ENCODE assay signal across 1 cellular context in the genomic region with DNA sequence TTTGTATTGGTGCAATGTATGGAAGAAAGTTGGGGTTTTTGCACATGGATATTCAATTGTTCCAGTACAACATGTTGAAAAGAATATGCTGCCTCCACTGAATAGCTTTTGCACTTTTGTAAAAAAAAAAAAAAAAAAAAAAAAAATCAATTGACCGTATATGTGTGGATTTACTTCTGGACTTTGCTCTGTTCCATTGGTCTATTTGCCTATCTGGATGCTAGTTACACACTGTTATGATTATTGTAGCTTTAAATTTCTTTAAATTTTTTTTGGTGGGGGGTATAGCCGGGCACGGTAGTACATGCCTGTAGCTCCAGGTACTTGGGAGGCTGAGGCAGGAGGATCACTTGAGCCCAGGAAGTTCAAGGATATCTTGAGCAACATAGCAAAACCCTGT.
TF ChIP-seq lines count a peak whose summit lies in the region.

No MANE protein-coding gene starts in this region.

TF ChIP-seq in HepG2, 621 proteins besides CTCF, POLR2A, EP300 and RAD21 (continues in another document):
- TF ChIP-seq ZNF136 (CRISPR knock-in tag; IDR thresholded peaks at IDR 0.05; ENCODE audit: low read depth) = no peak
- TF ChIP-seq, protein P1, sequence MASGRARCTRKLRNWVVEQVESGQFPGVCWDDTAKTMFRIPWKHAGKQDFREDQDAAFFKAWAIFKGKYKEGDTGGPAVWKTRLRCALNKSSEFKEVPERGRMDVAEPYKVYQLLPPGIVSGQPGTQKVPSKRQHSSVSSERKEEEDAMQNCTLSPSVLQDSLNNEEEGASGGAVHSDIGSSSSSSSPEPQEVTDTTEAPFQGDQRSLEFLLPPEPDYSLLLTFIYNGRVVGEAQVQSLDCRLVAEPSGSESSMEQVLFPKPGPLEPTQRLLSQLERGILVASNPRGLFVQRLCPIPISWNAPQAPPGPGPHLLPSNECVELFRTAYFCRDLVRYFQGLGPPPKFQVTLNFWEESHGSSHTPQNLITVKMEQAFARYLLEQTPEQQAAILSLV (CRISPR knock-in tag; IDR thresholded peaks at IDR 0.05; ENCODE audit: borderline replicate concordance) = no peak
- TF ChIP-seq, protein P2, sequence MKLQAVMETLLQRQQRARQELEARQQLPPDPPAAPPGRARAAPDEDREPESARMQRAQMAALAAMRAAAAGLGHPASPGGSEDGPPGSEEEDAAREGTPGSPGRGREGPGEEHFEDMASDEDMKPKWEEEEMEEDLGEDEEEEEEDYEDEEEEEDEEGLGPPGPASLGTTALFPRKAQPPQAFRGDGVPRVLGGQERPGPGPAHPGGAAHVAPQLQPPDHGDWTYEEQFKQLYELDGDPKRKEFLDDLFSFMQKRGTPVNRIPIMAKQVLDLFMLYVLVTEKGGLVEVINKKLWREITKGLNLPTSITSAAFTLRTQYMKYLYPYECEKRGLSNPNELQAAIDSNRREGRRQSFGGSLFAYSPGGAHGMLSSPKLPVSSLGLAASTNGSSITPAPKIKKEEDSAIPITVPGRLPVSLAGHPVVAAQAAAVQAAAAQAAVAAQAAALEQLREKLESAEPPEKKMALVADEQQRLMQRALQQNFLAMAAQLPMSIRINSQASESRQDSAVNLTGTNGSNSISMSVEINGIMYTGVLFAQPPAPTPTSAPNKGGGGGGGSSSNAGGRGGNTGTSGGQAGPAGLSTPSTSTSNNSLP (IDR thresholded peaks at IDR 0.05; ENCODE audit: low read depth, low read length) = peak; percentile 61; the same call in 1 of the 2 replicates
- no peak for TF ChIP-seq DZIP1 (CRISPR knock-in tag; IDR thresholded peaks at IDR 0.05)
- TF ChIP-seq KLF13 (CRISPR knock-in tag; IDR thresholded peaks at IDR 0.05) = no peak
- TF ChIP-seq RAD51 (IDR thresholded peaks at IDR 0.05; ENCODE audit: borderline replicate concordance) = no peak
- no peak for TF ChIP-seq TMF1 (CRISPR knock-in tag; IDR thresholded peaks at IDR 0.05; ENCODE audit: low read depth)
- TF ChIP-seq, protein P3, sequence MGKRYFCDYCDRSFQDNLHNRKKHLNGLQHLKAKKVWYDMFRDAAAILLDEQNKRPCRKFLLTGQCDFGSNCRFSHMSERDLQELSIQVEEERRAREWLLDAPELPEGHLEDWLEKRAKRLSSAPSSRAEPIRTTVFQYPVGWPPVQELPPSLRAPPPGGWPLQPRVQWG (CRISPR knock-in tag; IDR thresholded peaks at IDR 0.05; ENCODE audit: borderline replicate concordance, low read depth) = no peak
- no peak for TF ChIP-seq ZNF260 (CRISPR knock-in tag; IDR thresholded peaks at IDR 0.05; ENCODE audit: borderline replicate concordance, low read depth)
- TF ChIP-seq ZNF543 (CRISPR knock-in tag; IDR thresholded peaks at IDR 0.05) = no peak
- no peak for TF ChIP-seq SMARCE1 (IDR thresholded peaks at IDR 0.05; ENCODE audit: borderline replicate concordance)
- TF ChIP-seq, protein P4, sequence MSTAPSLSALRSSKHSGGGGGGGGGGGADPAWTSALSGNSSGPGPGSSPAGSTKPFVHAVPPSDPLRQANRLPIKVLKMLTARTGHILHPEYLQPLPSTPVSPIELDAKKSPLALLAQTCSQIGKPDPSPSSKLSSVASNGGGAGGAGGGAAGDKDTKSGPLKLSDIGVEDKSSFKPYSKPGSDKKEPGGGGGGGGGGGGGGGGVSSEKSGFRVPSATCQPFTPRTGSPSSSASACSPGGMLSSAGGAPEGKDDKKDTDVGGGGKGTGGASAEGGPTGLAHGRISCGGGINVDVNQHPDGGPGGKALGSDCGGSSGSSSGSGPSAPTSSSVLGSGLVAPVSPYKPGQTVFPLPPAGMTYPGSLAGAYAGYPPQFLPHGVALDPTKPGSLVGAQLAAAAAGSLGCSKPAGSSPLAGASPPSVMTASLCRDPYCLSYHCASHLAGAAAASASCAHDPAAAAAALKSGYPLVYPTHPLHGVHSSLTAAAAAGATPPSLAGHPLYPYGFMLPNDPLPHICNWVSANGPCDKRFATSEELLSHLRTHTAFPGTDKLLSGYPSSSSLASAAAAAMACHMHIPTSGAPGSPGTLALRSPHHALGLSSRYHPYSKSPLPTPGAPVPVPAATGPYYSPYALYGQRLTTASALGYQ (CRISPR knock-in tag; IDR thresholded peaks at IDR 0.05) = no peak
- no peak for TF ChIP-seq MAZ (IDR thresholded peaks at IDR 0.05; ENCODE audit: borderline replicate concordance, low read depth, low read length)
- TF ChIP-seq MAZ (CRISPR knock-in tag; IDR thresholded peaks at IDR 0.05; ENCODE audit: low read depth) = no peak
- TF ChIP-seq CREB3 (CRISPR knock-in tag; IDR thresholded peaks at IDR 0.05) = no peak
- TF ChIP-seq, protein P5, sequence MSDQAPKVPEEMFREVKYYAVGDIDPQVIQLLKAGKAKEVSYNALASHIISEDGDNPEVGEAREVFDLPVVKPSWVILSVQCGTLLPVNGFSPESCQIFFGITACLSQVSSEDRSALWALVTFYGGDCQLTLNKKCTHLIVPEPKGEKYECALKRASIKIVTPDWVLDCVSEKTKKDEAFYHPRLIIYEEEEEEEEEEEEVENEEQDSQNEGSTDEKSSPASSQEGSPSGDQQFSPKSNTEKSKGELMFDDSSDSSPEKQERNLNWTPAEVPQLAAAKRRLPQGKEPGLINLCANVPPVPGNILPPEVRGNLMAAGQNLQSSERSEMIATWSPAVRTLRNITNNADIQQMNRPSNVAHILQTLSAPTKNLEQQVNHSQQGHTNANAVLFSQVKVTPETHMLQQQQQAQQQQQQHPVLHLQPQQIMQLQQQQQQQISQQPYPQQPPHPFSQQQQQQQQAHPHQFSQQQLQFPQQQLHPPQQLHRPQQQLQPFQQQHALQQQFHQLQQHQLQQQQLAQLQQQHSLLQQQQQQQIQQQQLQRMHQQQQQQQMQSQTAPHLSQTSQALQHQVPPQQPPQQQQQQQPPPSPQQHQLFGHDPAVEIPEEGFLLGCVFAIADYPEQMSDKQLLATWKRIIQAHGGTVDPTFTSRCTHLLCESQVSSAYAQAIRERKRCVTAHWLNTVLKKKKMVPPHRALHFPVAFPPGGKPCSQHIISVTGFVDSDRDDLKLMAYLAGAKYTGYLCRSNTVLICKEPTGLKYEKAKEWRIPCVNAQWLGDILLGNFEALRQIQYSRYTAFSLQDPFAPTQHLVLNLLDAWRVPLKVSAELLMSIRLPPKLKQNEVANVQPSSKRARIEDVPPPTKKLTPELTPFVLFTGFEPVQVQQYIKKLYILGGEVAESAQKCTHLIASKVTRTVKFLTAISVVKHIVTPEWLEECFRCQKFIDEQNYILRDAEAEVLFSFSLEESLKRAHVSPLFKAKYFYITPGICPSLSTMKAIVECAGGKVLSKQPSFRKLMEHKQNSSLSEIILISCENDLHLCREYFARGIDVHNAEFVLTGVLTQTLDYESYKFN (CRISPR knock-in tag; conservative IDR thresholded peaks at IDR 0.05) = peak; percentile 51
- no peak for TF ChIP-seq ATM (IDR thresholded peaks at IDR 0.05; ENCODE audit: borderline replicate concordance)
- TF ChIP-seq SMC3 (IDR thresholded peaks at IDR 0.05; ENCODE audit: low read length) = no peak
- no peak for TF ChIP-seq ZIK1 (CRISPR knock-in tag; IDR thresholded peaks at IDR 0.05; ENCODE audit: borderline replicate concordance, low read depth)
- TF ChIP-seq IKZF1 (IDR thresholded peaks at IDR 0.05) = no peak
- TF ChIP-seq, protein P6, sequence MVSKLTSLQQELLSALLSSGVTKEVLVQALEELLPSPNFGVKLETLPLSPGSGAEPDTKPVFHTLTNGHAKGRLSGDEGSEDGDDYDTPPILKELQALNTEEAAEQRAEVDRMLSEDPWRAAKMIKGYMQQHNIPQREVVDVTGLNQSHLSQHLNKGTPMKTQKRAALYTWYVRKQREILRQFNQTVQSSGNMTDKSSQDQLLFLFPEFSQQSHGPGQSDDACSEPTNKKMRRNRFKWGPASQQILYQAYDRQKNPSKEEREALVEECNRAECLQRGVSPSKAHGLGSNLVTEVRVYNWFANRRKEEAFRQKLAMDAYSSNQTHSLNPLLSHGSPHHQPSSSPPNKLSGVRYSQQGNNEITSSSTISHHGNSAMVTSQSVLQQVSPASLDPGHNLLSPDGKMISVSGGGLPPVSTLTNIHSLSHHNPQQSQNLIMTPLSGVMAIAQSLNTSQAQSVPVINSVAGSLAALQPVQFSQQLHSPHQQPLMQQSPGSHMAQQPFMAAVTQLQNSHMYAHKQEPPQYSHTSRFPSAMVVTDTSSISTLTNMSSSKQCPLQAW (CRISPR knock-in tag; IDR thresholded peaks at IDR 0.05) = no peak
- TF ChIP-seq, protein P7, sequence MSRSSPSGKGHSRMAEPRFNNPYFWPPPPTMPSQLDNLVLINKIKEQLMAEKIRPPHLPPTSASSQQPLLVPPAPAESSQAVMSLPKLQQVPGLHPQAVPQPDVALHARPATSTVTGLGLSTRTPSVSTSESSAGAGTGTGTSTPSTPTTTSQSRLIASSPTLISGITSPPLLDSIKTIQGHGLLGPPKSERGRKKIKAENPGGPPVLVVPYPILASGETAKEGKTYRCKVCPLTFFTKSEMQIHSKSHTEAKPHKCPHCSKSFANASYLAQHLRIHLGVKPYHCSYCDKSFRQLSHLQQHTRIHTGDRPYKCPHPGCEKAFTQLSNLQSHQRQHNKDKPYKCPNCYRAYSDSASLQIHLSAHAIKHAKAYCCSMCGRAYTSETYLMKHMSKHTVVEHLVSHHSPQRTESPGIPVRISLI (CRISPR knock-in tag; IDR thresholded peaks at IDR 0.05; ENCODE audit: borderline replicate concordance) = peak; percentile 76; the same call in 1 of the 2 replicates
- no peak for TF ChIP-seq REL (CRISPR knock-in tag; conservative IDR thresholded peaks at IDR 0.05)
- no peak for TF ChIP-seq SP1 (IDR thresholded peaks at IDR 0.05)
- TF ChIP-seq SP1 (CRISPR knock-in tag; IDR thresholded peaks at IDR 0.05) = no peak
- TF ChIP-seq HNF4A (CRISPR knock-in tag; IDR thresholded peaks at IDR 0.05) = peak; percentile 68
- TF ChIP-seq PPARG (CRISPR knock-in tag; conservative IDR thresholded peaks at IDR 0.05) = no peak
- TF ChIP-seq SMAD1 (CRISPR knock-in tag; IDR thresholded peaks at IDR 0.05; ENCODE audit: borderline replicate concordance, low read depth) = no peak
- TF ChIP-seq ARID5B (CRISPR knock-in tag; IDR thresholded peaks at IDR 0.05) = no peak
- TF ChIP-seq MXI1 (IDR thresholded peaks at IDR 0.05; ENCODE audit: borderline replicate concordance, low read depth, low read length) = no peak
- TF ChIP-seq MIXL1 (CRISPR knock-in tag; IDR thresholded peaks at IDR 0.05) = 0 out of 2 replicates have a peak, but pooled peaks have one; percentile 10
- peak; percentile 65; the same call in 1 of the 2 replicates for TF ChIP-seq NCOR1 (IDR thresholded peaks at IDR 0.05; ENCODE audit: borderline replicate concordance, low read length)
- TF ChIP-seq DMAP1 (CRISPR knock-in tag; IDR thresholded peaks at IDR 0.05) = no peak
- TF ChIP-seq JUNB (CRISPR knock-in tag; IDR thresholded peaks at IDR 0.05; ENCODE audit: borderline replicate concordance) = no peak
